Comparison of ENCODE assay signal across 1 cellular context in the genomic region with DNA sequence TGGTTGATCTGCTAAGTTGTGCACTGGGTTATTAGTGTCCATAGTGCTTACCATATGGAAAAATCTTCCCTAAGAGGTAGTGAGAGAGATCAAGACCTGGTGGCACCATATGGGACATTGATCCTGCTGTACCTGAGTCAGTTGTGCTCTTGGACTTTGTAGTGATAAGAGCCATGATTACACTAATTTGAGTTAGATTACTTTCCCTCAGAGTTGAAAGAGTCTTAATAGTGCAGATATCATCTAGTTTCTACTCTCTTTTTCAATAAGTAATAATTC.
TF ChIP-seq lines count a peak whose summit lies in the region.

No MANE protein-coding gene starts in this region.

TF ChIP-seq in SK-N-SH, 30 proteins besides CTCF, POLR2A, EP300 and RAD21 (continued from another document):
- no peak for TF ChIP-seq GABPA (IDR thresholded peaks at IDR 0.05; ENCODE audit: low read depth)
- no peak for TF ChIP-seq RCOR1 (IDR thresholded peaks at IDR 0.05; ENCODE audit: low read length)
- no peak for TF ChIP-seq EZH2phosphoT487 (IDR thresholded peaks at IDR 0.05; ENCODE audit: borderline replicate concordance, low read depth)
- TF ChIP-seq, protein P1, sequence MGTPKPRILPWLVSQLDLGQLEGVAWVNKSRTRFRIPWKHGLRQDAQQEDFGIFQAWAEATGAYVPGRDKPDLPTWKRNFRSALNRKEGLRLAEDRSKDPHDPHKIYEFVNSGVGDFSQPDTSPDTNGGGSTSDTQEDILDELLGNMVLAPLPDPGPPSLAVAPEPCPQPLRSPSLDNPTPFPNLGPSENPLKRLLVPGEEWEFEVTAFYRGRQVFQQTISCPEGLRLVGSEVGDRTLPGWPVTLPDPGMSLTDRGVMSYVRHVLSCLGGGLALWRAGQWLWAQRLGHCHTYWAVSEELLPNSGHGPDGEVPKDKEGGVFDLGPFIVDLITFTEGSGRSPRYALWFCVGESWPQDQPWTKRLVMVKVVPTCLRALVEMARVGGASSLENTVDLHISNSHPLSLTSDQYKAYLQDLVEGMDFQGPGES (IDR thresholded peaks at IDR 0.05; ENCODE audit: low read depth, low read length) = no peak
- no peak for TF ChIP-seq JUND (IDR thresholded peaks at IDR 0.05)
- TF ChIP-seq, protein P2, sequence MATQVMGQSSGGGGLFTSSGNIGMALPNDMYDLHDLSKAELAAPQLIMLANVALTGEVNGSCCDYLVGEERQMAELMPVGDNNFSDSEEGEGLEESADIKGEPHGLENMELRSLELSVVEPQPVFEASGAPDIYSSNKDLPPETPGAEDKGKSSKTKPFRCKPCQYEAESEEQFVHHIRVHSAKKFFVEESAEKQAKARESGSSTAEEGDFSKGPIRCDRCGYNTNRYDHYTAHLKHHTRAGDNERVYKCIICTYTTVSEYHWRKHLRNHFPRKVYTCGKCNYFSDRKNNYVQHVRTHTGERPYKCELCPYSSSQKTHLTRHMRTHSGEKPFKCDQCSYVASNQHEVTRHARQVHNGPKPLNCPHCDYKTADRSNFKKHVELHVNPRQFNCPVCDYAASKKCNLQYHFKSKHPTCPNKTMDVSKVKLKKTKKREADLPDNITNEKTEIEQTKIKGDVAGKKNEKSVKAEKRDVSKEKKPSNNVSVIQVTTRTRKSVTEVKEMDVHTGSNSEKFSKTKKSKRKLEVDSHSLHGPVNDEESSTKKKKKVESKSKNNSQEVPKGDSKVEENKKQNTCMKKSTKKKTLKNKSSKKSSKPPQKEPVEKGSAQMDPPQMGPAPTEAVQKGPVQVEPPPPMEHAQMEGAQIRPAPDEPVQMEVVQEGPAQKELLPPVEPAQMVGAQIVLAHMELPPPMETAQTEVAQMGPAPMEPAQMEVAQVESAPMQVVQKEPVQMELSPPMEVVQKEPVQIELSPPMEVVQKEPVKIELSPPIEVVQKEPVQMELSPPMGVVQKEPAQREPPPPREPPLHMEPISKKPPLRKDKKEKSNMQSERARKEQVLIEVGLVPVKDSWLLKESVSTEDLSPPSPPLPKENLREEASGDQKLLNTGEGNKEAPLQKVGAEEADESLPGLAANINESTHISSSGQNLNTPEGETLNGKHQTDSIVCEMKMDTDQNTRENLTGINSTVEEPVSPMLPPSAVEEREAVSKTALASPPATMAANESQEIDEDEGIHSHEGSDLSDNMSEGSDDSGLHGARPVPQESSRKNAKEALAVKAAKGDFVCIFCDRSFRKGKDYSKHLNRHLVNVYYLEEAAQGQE (IDR thresholded peaks at IDR 0.05; ENCODE audit: low read depth, low read length) = no peak
- TF ChIP-seq RFX5 (IDR thresholded peaks at IDR 0.05; ENCODE audit: low read length) = no peak
- TF ChIP-seq, protein P3, sequence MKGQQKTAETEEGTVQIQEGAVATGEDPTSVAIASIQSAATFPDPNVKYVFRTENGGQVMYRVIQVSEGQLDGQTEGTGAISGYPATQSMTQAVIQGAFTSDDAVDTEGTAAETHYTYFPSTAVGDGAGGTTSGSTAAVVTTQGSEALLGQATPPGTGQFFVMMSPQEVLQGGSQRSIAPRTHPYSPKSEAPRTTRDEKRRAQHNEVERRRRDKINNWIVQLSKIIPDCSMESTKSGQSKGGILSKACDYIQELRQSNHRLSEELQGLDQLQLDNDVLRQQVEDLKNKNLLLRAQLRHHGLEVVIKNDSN (IDR thresholded peaks at IDR 0.05; ENCODE audit: borderline replicate concordance, low read depth) = no peak
- TF ChIP-seq CHD2 (IDR thresholded peaks at IDR 0.05; ENCODE audit: low read length, partially characterized antibody) = no peak
- no peak for TF ChIP-seq YY1 (IDR thresholded peaks at IDR 0.05; ENCODE audit: low read depth)
- TF ChIP-seq GATA2 (CRISPR knock-in tag; IDR thresholded peaks at IDR 0.05) = no peak
- TF ChIP-seq SIN3A (IDR thresholded peaks at IDR 0.05; ENCODE audit: borderline replicate concordance, low read depth, low read length) = no peak
- TF ChIP-seq, protein P4, sequence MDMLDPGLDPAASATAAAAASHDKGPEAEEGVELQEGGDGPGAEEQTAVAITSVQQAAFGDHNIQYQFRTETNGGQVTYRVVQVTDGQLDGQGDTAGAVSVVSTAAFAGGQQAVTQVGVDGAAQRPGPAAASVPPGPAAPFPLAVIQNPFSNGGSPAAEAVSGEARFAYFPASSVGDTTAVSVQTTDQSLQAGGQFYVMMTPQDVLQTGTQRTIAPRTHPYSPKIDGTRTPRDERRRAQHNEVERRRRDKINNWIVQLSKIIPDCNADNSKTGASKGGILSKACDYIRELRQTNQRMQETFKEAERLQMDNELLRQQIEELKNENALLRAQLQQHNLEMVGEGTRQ (IDR thresholded peaks at IDR 0.05; ENCODE audit: borderline replicate concordance, low read depth, low read length) = no peak
